23 cellular contexts compared by ENCODE assay signal in the genomic region with DNA sequence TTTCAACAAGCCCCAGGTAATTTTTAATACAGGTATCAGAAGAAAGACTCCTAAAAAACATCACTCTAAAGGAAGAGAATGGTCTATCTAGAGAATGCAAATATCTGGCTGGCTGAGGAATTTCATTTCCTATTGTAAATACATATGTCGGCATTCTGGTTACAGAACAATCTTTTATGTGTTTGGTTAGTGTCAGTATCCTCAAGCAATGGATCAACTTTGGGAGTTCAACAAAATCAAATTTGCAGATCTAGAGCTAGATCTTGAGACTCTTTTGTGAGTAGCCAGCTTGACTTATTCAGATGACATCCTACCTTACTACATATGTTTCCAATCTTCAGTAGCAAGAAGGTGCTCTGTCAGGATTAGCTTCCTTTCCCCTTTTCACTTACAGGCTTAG.
A peak's percentile ranks its signal among the peaks of the same experiment; 100 is the strongest.
DNase-seq lines count a peak whose midpoint lies in the region; ATAC-seq, FAIRE-seq and TF ChIP-seq lines count a peak whose summit lies in the region.
"Had no signal": no experiment of that assay in that cellular context is flagged by ENCODE, and none has a peak within 500 bp of the region (broad histone marks: within the 10 kb centered on the region; RNA-seq: fewer than 3 reads in every experiment).

No MANE protein-coding gene starts in this region.

- H3K4me3 ChIP-seq in breast epithelium (no peak overlapping the region), GM23338 (no peak overlapping the region), H1 (ENCODE audit: extremely low read depth in 1 of 4, insufficient read depth in 2 of 4, low read depth in 3 of 4, low read length in 4 of 4) (no peak overlapping the region)
- H3K4me3 ChIP-seq: HAP-1 had no signal

- H3K4ac ChIP-seq in H1 (replicated peaks; ENCODE audit: insufficient read length, low read depth, low read length) = no peak overlapping the region

- H3K79me2 ChIP-seq in GM23338 (replicated peaks; ENCODE audit: insufficient read depth) (no peaks in the 10 kb centered on the region), H1 (ENCODE audit: control insufficient read depth in 1 of 2, insufficient read depth in 2 of 2, low read length in 2 of 2) (no peaks in the 10 kb centered on the region)

- TF ChIP-seq CTCF in MCF 10A (IDR thresholded peaks at IDR 0.05; ENCODE audit: unreplicated experiment) (no peak), breast epithelium (IDR thresholded peaks at IDR 0.05) (no peak), GM23338 (conservative IDR thresholded peaks at IDR 0.05; ENCODE audit: low read depth in 2 of 2) (no peak), H1 (IDR thresholded peaks at IDR 0.05; ENCODE audit: control extremely low read depth in 1 of 3, insufficient read depth in 1 of 3, low read depth in 1 of 3, low read length in 3 of 3) (no peak)

- H2AK5ac ChIP-seq in H1 (ENCODE audit: low read depth, low read length) = no peak overlapping the region

- H4K8ac ChIP-seq in H1 (ENCODE audit: extremely low read depth, insufficient read depth, low read length) = no peak overlapping the region

- ATAC-seq in GM23338 (no peak), GM18873 (IDR thresholded peaks at IDR 0.05; ENCODE audit: low FRiP score, unreplicated experiment) (no peak)

- no peak overlapping the region for H2BK20ac ChIP-seq in H1 (ENCODE audit: low read length)

- H3K9me2 ChIP-seq in GM23338 (ENCODE audit: insufficient read depth) = no peaks in the 10 kb centered on the region

- H3K36me3 Mint-ChIP-seq in MCF 10A (ENCODE audit: insufficient read depth, unreplicated experiment) (no peaks in the 10 kb centered on the region), GM23338 (ENCODE audit: low read depth) (no peaks in the 10 kb centered on the region)
- H3K36me3 Mint-ChIP-seq: CD4-positive, CD25-positive, alpha-beta regulatory T cell; CD8-positive, alpha-beta memory T cell; IgD-negative memory B cell had no signal

- H3K4me1 ChIP-seq in breast epithelium (no peaks in the 10 kb centered on the region), GM23338 (ENCODE audit: insufficient read depth) (peaks cover 12% of the 10 kb centered on the region; the same call in 1 of the 2 replicates), H1 (replicated peaks in 1 of 4; ENCODE audit: control insufficient read depth in 3 of 4, insufficient read depth in 4 of 4, low read length in 3 of 4) (no peaks in the 10 kb centered on the region; a peak in 1 of 7 replicates)
- H3K4me1 ChIP-seq: BE2C, HAP-1 had no signal

- H3K9me3 Mint-ChIP-seq in MCF 10A (ENCODE audit: unreplicated experiment) (no peaks in the 10 kb centered on the region), GM23338 (peaks cover 6% of the 10 kb centered on the region; the same call in 1 of the 3 replicates)

- CTCF ChIA-PET in MCF 10A (lab: Yijun Ruan, JAX) = interaction anchor here (0.9 kb wide), 1 partner anchor 26 kb away, joined by 3 read pairs; no protein-coding TSS in a partner anchor
- CTCF ChIA-PET in H1 (lab: Charles Lee; ENCODE audit: partially characterized antibody) = interaction anchor here (0.9 kb wide), 1 partner anchor 26 kb away, joined by 3 read pairs; no protein-coding TSS in a partner anchor

- H3K9me3 ChIP-seq in breast epithelium (no peaks in the 10 kb centered on the region), H1 (ENCODE audit: insufficient read depth in 2 of 2, low read depth in 1 of 2, low read length in 1 of 2) (no peaks in the 10 kb centered on the region)
- H3K9me3 ChIP-seq: BE2C, HAP-1 had no signal

- H2AFZ ChIP-seq in GM23338 = no peak overlapping the region
- H2AFZ ChIP-seq in H1 (ENCODE audit: low read length) = peak overlapping the region; percentile 26; the same call in 1 of the 2 replicates

- FAIRE-seq in H1 (lab: Jason Lieb, UNC) (no peak), RCC 7860 (lab: Jason Lieb, UNC) (no peak)
- FAIRE-seq: GM12892, GM18507, HTR-8/SVneo had no signal

- H3K27ac Mint-ChIP-seq in MCF 10A (ENCODE audit: low read depth, unreplicated experiment) = peak overlapping the region; percentile 4
- H3K27ac Mint-ChIP-seq in GM23338 = no peak overlapping the region
- H3K27ac Mint-ChIP-seq: CD4-positive, CD25-positive, alpha-beta regulatory T cell; CD8-positive, alpha-beta memory T cell; IgD-negative memory B cell had no signal

- H3K27ac ChIP-seq in breast epithelium = no peak overlapping the region
- no peak overlapping the region for H3K27ac ChIP-seq in GM23338 (ENCODE audit: low read depth)
- no peak overlapping the region for H3K27ac ChIP-seq in H1 (ENCODE audit: low read depth, low read length)
- H3K27ac ChIP-seq: HL-60 had no signal

- H3K9ac ChIP-seq in H1 (replicated peaks in 1 of 4; ENCODE audit: extremely low read depth in 1 of 4, low read depth in 3 of 4, low read length in 3 of 4) = no peak overlapping the region

- H3K4me3 Mint-ChIP-seq in MCF 10A (ENCODE audit: unreplicated experiment) (no peak overlapping the region), GM23338 (no peak overlapping the region)
- H3K4me3 Mint-ChIP-seq: CD4-positive, CD25-positive, alpha-beta regulatory T cell; CD8-positive, alpha-beta memory T cell; IgD-negative memory B cell had no signal

- POLR2A ChIA-PET in MCF 10A (lab: Yijun Ruan, JAX) = no interaction called here
- POLR2A ChIA-PET in H1 (lab: Charles Lee; ENCODE audit: partially characterized antibody) = no interaction called here

- BruUV-seq in MCF 10A (replicated peaks; lab: Mats Ljungman, UMichigan) = no TSS peak

- no peaks in the 10 kb centered on the region for H3K36me3 ChIP-seq in breast epithelium
- H3K36me3 ChIP-seq in GM23338 (ENCODE audit: insufficient read depth) = no peaks in the 10 kb centered on the region
- no peaks in the 10 kb centered on the region for H3K36me3 ChIP-seq in H1 (ENCODE audit: control insufficient read depth in 2 of 4, insufficient read depth in 4 of 4, low read length in 3 of 4)
- H3K36me3 ChIP-seq: BE2C, HAP-1 had no signal

- H3K23me2 ChIP-seq in H1 (ENCODE audit: low read depth, low read length) = no peaks in the 10 kb centered on the region

- H2BK5ac ChIP-seq in H1 (ENCODE audit: low read depth, low read length) = no peak overlapping the region

- TF ChIP-seq POLR2A in breast epithelium (IDR thresholded peaks at IDR 0.05) = no peak
- no peak for TF ChIP-seq POLR2A in H1 (IDR thresholded peaks at IDR 0.05; ENCODE audit: control extremely low read depth in 1 of 2, low read depth in 2 of 2, low read length in 2 of 2)

- DNase-seq in MCF 10A (ENCODE audit: unreplicated experiment) (no peak), breast epithelium (ENCODE audit: low spot score in 2 of 2) (no peak), GM23338 (ENCODE audit: low spot score) (no peak), H1 (ENCODE audit: low read depth in 1 of 2, low spot score in 2 of 2) (no peak), RCC 7860 (ENCODE audit: low spot score) (no peak), UCSD-AML1 (lab: John Stamatoyannopoulos, UW; ENCODE audit: unreplicated experiment) (no peak)
- DNase-seq: 8988T; BE2C; C1 segment of cervical spinal cord; CD4-positive, CD25-positive, alpha-beta regulatory T cell; CD8-positive, alpha-beta memory T cell; COR-L47; DMS153; DMS79; GDM1; KBM-7 had no signal

- H3K4me2 ChIP-seq in GM23338 (peak overlapping the region; percentile 5; the same call in 1 of the 2 replicates), H1 (ENCODE audit: insufficient read depth in 1 of 2, low read depth in 2 of 2, low read length in 2 of 2) (no peak overlapping the region)

- no peaks in the 10 kb centered on the region for H3K4me1 Mint-ChIP-seq in MCF 10A (ENCODE audit: insufficient read depth, unreplicated experiment)
- H3K4me1 Mint-ChIP-seq in GM23338 = peaks cover 17% of the 10 kb centered on the region
- H3K4me1 Mint-ChIP-seq: CD4-positive, CD25-positive, alpha-beta regulatory T cell; CD8-positive, alpha-beta memory T cell had no signal

- H3K79me1 ChIP-seq in H1 (ENCODE audit: low read depth, low read length) = no peaks in the 10 kb centered on the region

- WGBS in H1 (ENCODE audit: extremely low coverage in 1 of 2, insufficient coverage in 1 of 2, insufficient read length in 1 of 2, insufficient replicate concordance in 2 of 2, low coverage in 1 of 2, low lambda C conversion rate in 2 of 2, missing lambda C conversion rate in 1 of 2), 2 experiments = 100% methylated on average over 1 of the region's 1 CpG; no CpG with 5 or more reads in 1 of the 2 experiments

- no peak overlapping the region for H2BK12ac ChIP-seq in H1 (ENCODE audit: low read depth, low read length)

- no peak overlapping the region for H4K91ac ChIP-seq in H1 (replicated peaks; ENCODE audit: insufficient read length, low read length)

- H2BK120ac ChIP-seq in H1 (replicated peaks; ENCODE audit: low read depth, low read length) = no peak overlapping the region

- H3K14ac ChIP-seq in H1 (ENCODE audit: insufficient read length) = no peak overlapping the region

- TF ChIP-seq RAD21 in H1 (IDR thresholded peaks at IDR 0.05 in 1 of 2, conservative IDR thresholded peaks at IDR 0.05 in 1 of 2; ENCODE audit: low read depth in 2 of 2, low read length in 2 of 2) = no peak

- no peak overlapping the region for H3K23ac ChIP-seq in H1 (ENCODE audit: insufficient read length)

- no peak overlapping the region for H3K18ac ChIP-seq in H1 (ENCODE audit: extremely low read depth, low read length)

- H3F3A ChIP-seq in GM23338 (replicated peaks; ENCODE audit: low read depth) = no peaks in the 10 kb centered on the region

- no peak overlapping the region for H3K56ac ChIP-seq in H1 (replicated peaks; ENCODE audit: insufficient read length, low read depth, low read length)

- no peak overlapping the region for H4K5ac ChIP-seq in H1 (ENCODE audit: insufficient read length, low read depth, low read length)

- H3K27me3 ChIP-seq in breast epithelium (no peaks in the 10 kb centered on the region), GM23338 (ENCODE audit: insufficient read depth) (no peaks in the 10 kb centered on the region), H1 (replicated peaks in 1 of 4; ENCODE audit: control insufficient read depth in 3 of 4, extremely low read depth in 1 of 4, insufficient read depth in 3 of 4, low read length in 3 of 4) (no peaks in the 10 kb centered on the region)
- H3K27me3 ChIP-seq: BE2C had no signal

- H3K27me3 Mint-ChIP-seq in MCF 10A (ENCODE audit: insufficient read depth, unreplicated experiment) (no peaks in the 10 kb centered on the region), GM23338 (ENCODE audit: insufficient read depth, low read depth, poor library complexity) (no peaks in the 10 kb centered on the region)
- H3K27me3 Mint-ChIP-seq: CD4-positive, CD25-positive, alpha-beta regulatory T cell had no signal

- no peak for TF ChIP-seq EP300 in H1 (IDR thresholded peaks at IDR 0.05; ENCODE audit: borderline replicate concordance in 1 of 2, low read depth in 2 of 2, low read length in 2 of 2)

- intact Hi-C loops in MCF 10A (cut with micrococcal nuclease) = no loop called here
- intact Hi-C loops in breast epithelium (cut with DNase I; ENCODE audit: low total_unique reads) = no loop called here

- H4K20me1 ChIP-seq in GM23338 (replicated peaks; ENCODE audit: insufficient read depth) (no peaks in the 10 kb centered on the region), H1 (replicated peaks in 1 of 2; ENCODE audit: control insufficient read depth in 1 of 2, insufficient read depth in 2 of 2, low read length in 2 of 2) (no peaks in the 10 kb centered on the region)

- no peak overlapping the region for H2BK15ac ChIP-seq in H1 (ENCODE audit: low read length)

TF ChIP-seq in GM23338, 12 proteins besides CTCF, POLR2A, EP300 and RAD21 (continues in another document):
- no peak for TF ChIP-seq EZH2phosphoT487 (IDR thresholded peaks at IDR 0.05; ENCODE audit: unreplicated experiment)

TF ChIP-seq in H1, 55 proteins besides CTCF, POLR2A, EP300 and RAD21 (continues in another document):
- TF ChIP-seq MAFK (IDR thresholded peaks at IDR 0.05; ENCODE audit: low read depth, low read length) = no peak
